In the genomic region with DNA sequence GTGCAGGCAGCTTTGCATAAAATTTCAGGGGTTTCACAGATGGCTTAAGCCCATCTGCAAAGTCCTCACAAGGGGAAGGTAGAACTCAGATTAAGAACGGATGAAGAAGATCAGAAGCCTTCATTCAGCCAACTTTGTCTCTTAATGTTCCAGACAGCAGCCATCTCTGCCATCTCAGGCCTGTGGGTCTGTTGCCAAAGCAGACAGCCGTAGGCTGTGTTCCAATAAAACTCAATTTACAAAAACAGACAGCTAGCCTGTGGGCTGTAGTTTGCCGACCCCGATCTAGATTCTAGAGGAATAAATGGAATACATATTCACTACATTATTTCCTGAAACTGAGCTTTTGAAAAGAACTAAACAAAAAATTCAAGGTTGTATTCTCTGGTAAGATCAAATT, we compare ENCODE assay signal across 15 cellular contexts.
"Had no signal": no experiment of that assay in that cellular context is flagged by ENCODE, and none has a peak within 500 bp of the region (broad histone marks: within the 10 kb centered on the region; RNA-seq: fewer than 3 reads in every experiment).

No MANE protein-coding gene starts in this region.

- H3K27me3 ChIP-seq: brain microvascular endothelial cell, ovary, stomach had no signal

- H3K9me3 Mint-ChIP-seq: activated B cell treated with CpG ODN at 0.5 μM for 24 hours; memory B cell; T-helper 1 cell treated with Interleukin-12 subunit alpha and Interleukin-12 subunit beta and Interleukin-4 antibody, amounts not matched to agents 30 μg/mL and 1 μg/mL, for 36 hours had no signal

- H3K4me3 ChIP-seq: ovary, stomach, thoracic aorta had no signal

- H3K27ac ChIP-seq: brain microvascular endothelial cell, ovary, stomach, thoracic aorta had no signal

- H3K36me3 ChIP-seq: ovary, thoracic aorta had no signal

- H3K27me3 Mint-ChIP-seq: activated B cell treated with CpG ODN at 0.5 μM for 24 hours, memory B cell had no signal

- H3K27ac Mint-ChIP-seq: activated B cell treated with CpG ODN at 0.5 μM for 24 hours; memory B cell; T-helper 1 cell treated with Interleukin-12 subunit alpha and Interleukin-12 subunit beta and Interleukin-4 antibody, amounts not matched to agents 30 μg/mL and 1 μg/mL, for 36 hours had no signal

- H3K9me3 ChIP-seq: ovary, stomach, thoracic aorta had no signal

- H3K4me3 Mint-ChIP-seq: activated B cell treated with CpG ODN at 0.5 μM for 24 hours; memory B cell; T-helper 1 cell treated with Interleukin-12 subunit alpha and Interleukin-12 subunit beta and Interleukin-4 antibody, amounts not matched to agents 30 μg/mL and 1 μg/mL, for 36 hours had no signal

- DNase-seq: activated B cell treated with CpG ODN at 0.5 μM for 24 hours; activated CD4-positive, alpha-beta T cell treated with anti-CD3 and anti-CD28 coated beads, Interleukin-2, amount 50 U/mL, for 1 hour; activated naive CD4-positive, alpha-beta T cell treated with anti-CD3 and anti-CD28 coated beads, Interleukin-2, amount 50 U/mL, for 16 hours; amniotic stem cell; brain microvascular endothelial cell; cerebellar nuclear complex; dermis blood vessel endothelial cell; left colon; ovary; retina; small intestine; stomach had no signal

- ATAC-seq: left colon had no signal
